Comparison of ENCODE assay signal across 12 cellular contexts in genomic region chr5:40554794-40555193, GRCh38.
DNase-seq lines count a peak whose midpoint lies in the region; ATAC-seq lines count a peak whose summit lies in the region.
"Had no signal": no experiment of that assay in that cellular context is flagged by ENCODE, and none has a peak within 500 bp of the region (broad histone marks: within the 10 kb centered on the region; RNA-seq: fewer than 3 reads in every experiment).

No MANE protein-coding gene starts in this region.

- CTCF ChIA-PET in activated CD4-positive, alpha-beta T cell treated with anti-CD3 and anti-CD28 coated beads for 36 hours (lab: Charles Lee): no interaction called here
- CTCF ChIA-PET in activated CD4-positive, alpha-beta T cell treated with anti-CD3 and anti-CD28 coated beads, Interleukin-2, amount 10 ng/mL, durations not matched to agents 7 days and 5 days (lab: Charles Lee): no interaction called here

- no peak for DNase-seq in activated CD4-positive, alpha-beta T cell treated with anti-CD3 and anti-CD28 coated beads for 36 hours
- no peak for DNase-seq in activated CD4-positive, alpha-beta T cell treated with anti-CD3 and anti-CD28 coated beads, Interleukin-2, amount 10 ng/mL, durations not matched to agents 7 days and 5 days
- DNase-seq in LoVo (ENCODE audit: low spot score) (peak; percentile 12), dedifferentiated amniotic fluid mesenchymal stem cell (ENCODE audit: extremely low spot score) (peak; percentile 7), kidney tubule cell (ENCODE audit: low spot score) (no peak)
- no peak for DNase-seq in stimulated activated CD4-positive, alpha-beta T cell treated with anti-CD3 and anti-CD28 coated beads, Interleukin-4, amount 100 ng/mL, for 1 hour
- DNase-seq in stimulated activated CD4-positive, alpha-beta T cell treated with anti-CD3 and anti-CD28 coated beads, Interleukin-2, amount 100 ng/mL, for 24 hours: no peak
- DNase-seq: ACHN; CD4-positive, CD25-positive, alpha-beta regulatory T cell; DMS79; EL had no signal

- peak; percentile 30 for ATAC-seq in activated CD4-positive, alpha-beta T cell treated with anti-CD3 and anti-CD28 coated beads for 36 hours
- no peak for ATAC-seq in HG03039 (IDR thresholded peaks at IDR 0.05; ENCODE audit: unreplicated experiment)

- H3K4me1 Mint-ChIP-seq in activated CD4-positive, alpha-beta T cell treated with anti-CD3 and anti-CD28 coated beads for 36 hours: peaks cover 16% of the 10 kb centered on the region
- peaks cover 4% of the 10 kb centered on the region for H3K4me1 Mint-ChIP-seq in activated CD4-positive, alpha-beta T cell treated with anti-CD3 and anti-CD28 coated beads, Interleukin-2, amount 10 ng/mL, durations not matched to agents 7 days and 5 days

- H3K36me3 Mint-ChIP-seq in activated CD4-positive, alpha-beta T cell treated with anti-CD3 and anti-CD28 coated beads for 36 hours (ENCODE audit: low read depth): no peaks in the 10 kb centered on the region
- H3K36me3 Mint-ChIP-seq in activated CD4-positive, alpha-beta T cell treated with anti-CD3 and anti-CD28 coated beads, Interleukin-2, amount 10 ng/mL, durations not matched to agents 7 days and 5 days (ENCODE audit: low read depth): peaks cover 5% of the 10 kb centered on the region
- H3K36me3 Mint-ChIP-seq: CD4-positive, CD25-positive, alpha-beta regulatory T cell had no signal

- H3K4me3 Mint-ChIP-seq in activated CD4-positive, alpha-beta T cell treated with anti-CD3 and anti-CD28 coated beads for 36 hours: no peak overlapping the region
- no peak overlapping the region for H3K4me3 Mint-ChIP-seq in activated CD4-positive, alpha-beta T cell treated with anti-CD3 and anti-CD28 coated beads, Interleukin-2, amount 10 ng/mL, durations not matched to agents 7 days and 5 days
- H3K4me3 Mint-ChIP-seq: CD4-positive, CD25-positive, alpha-beta regulatory T cell had no signal

- H3K9me3 Mint-ChIP-seq in activated CD4-positive, alpha-beta T cell treated with anti-CD3 and anti-CD28 coated beads for 36 hours (ENCODE audit: low read depth): no peaks in the 10 kb centered on the region
- peaks cover 6% of the 10 kb centered on the region for H3K9me3 Mint-ChIP-seq in activated CD4-positive, alpha-beta T cell treated with anti-CD3 and anti-CD28 coated beads, Interleukin-2, amount 10 ng/mL, durations not matched to agents 7 days and 5 days

- no peaks in the 10 kb centered on the region for H3K27me3 Mint-ChIP-seq in activated CD4-positive, alpha-beta T cell treated with anti-CD3 and anti-CD28 coated beads for 36 hours
- no peaks in the 10 kb centered on the region for H3K27me3 Mint-ChIP-seq in activated CD4-positive, alpha-beta T cell treated with anti-CD3 and anti-CD28 coated beads, Interleukin-2, amount 10 ng/mL, durations not matched to agents 7 days and 5 days
- H3K27me3 Mint-ChIP-seq: CD4-positive, CD25-positive, alpha-beta regulatory T cell had no signal

- POLR2A ChIA-PET in activated CD4-positive, alpha-beta T cell treated with anti-CD3 and anti-CD28 coated beads for 36 hours (lab: Charles Lee): no interaction called here
- POLR2A ChIA-PET in activated CD4-positive, alpha-beta T cell treated with anti-CD3 and anti-CD28 coated beads, Interleukin-2, amount 10 ng/mL, durations not matched to agents 7 days and 5 days (lab: Charles Lee): no interaction called here

- intact Hi-C loops in activated CD4-positive, alpha-beta T cell treated with anti-CD3 and anti-CD28 coated beads for 36 hours (cut with DNase I, micrococcal nuclease): no loop called here

- no peak overlapping the region for H3K27ac Mint-ChIP-seq in activated CD4-positive, alpha-beta T cell treated with anti-CD3 and anti-CD28 coated beads for 36 hours
- H3K27ac Mint-ChIP-seq in activated CD4-positive, alpha-beta T cell treated with anti-CD3 and anti-CD28 coated beads, Interleukin-2, amount 10 ng/mL, durations not matched to agents 7 days and 5 days: no peak overlapping the region
- H3K27ac Mint-ChIP-seq: CD4-positive, CD25-positive, alpha-beta regulatory T cell had no signal

Comparison
In these comparisons a context has a peak if more than half of its experiments do, and no peak if none do; other contexts are left out.
1. DNase-seq: peak in LoVo (single experiment) and dedifferentiated amniotic fluid mesenchymal stem cell (single experiment); none in activated CD4-positive, alpha-beta T cell treated with anti-CD3 and anti-CD28 coated beads for 36 hours (single experiment), activated CD4-positive, alpha-beta T cell treated with anti-CD3 and anti-CD28 coated beads, Interleukin-2, amount 10 ng/mL, durations not matched to agents 7 days and 5 days (single experiment), kidney tubule cell (single experiment), stimulated activated CD4-positive, alpha-beta T cell treated with anti-CD3 and anti-CD28 coated beads, Interleukin-4, amount 100 ng/mL, for 1 hour (single experiment) and stimulated activated CD4-positive, alpha-beta T cell treated with anti-CD3 and anti-CD28 coated beads, Interleukin-2, amount 100 ng/mL, for 24 hours (0 of 2).